Comparison of ENCODE assay signal across 8 cellular contexts in genomic region chr14:34711169-34711568, GRCh38. TPM values are rescaled to one million over a fixed set of nuclear protein-coding genes. Genes with fewer than 3 reads are reported as not detected.
DNase-seq lines count a peak whose midpoint lies in the region; ATAC-seq and TF ChIP-seq lines count a peak whose summit lies in the region.

No MANE protein-coding gene starts in this region.

- intact Hi-C loops in dorsolateral prefrontal cortex (cut with DNase I): loop anchor here (10.0 kb wide), 2 partner anchors 274 to 334 kb away; partner anchors contain the start of genes FAM177A1 (in 1 of the 2) and SRP54 (in 1 of the 2)

- peak; percentile 73 for DNase-seq in AG20443 (ENCODE audit: low spot score)
- DNase-seq in NCI-H2107 treated with DMSO at 0.1 percent for 48 hours (lab: John Stamatoyannopoulos, UW; ENCODE audit: unreplicated experiment): peak; percentile 63
- DNase-seq in dorsolateral prefrontal cortex: peak in 1 of 10 donors; percentile 6
- DNase-seq in NCI-H128 (lab: John Stamatoyannopoulos, UW; ENCODE audit: unreplicated experiment): no peak
- DNase-seq in upper lobe of left lung: no peak

- TF ChIP-seq CTCF in dorsolateral prefrontal cortex (IDR thresholded peaks at IDR 0.05 in 54 of 56, conservative IDR thresholded peaks at IDR 0.05 in 2 of 56; ENCODE audit: low read depth in 1 of 56, partially characterized antibody in 56 of 56) (peak in 2 of 56 donors; percentile 7 to 10), upper lobe of left lung (IDR thresholded peaks at IDR 0.05) (no peak)

- peaks cover 9% of the 10 kb centered on the region for H3K36me3 ChIP-seq in skeletal muscle satellite cell (ENCODE audit: insufficient read depth, low read length)
- peaks cover 0 to 16% (median 0%) of the 10 kb centered on the region in 4 donors for H3K36me3 ChIP-seq in upper lobe of left lung

- ATAC-seq in GM21576 (IDR thresholded peaks at IDR 0.05; ENCODE audit: unreplicated experiment) (peak; percentile 51), HG03280 (IDR thresholded peaks at IDR 0.05; ENCODE audit: unreplicated experiment) (no peak), upper lobe of left lung (ENCODE audit: low FRiP score in 2 of 2) (no peak)

- H3K9me3 ChIP-seq in skeletal muscle satellite cell (replicated peaks; ENCODE audit: low read length): no peaks in the 10 kb centered on the region
- no peaks in the 10 kb centered on the region for H3K9me3 ChIP-seq in upper lobe of left lung

- peaks cover 46% of the 10 kb centered on the region for H3K4me1 ChIP-seq in skeletal muscle satellite cell (ENCODE audit: control insufficient read depth, insufficient read depth, low read length)
- H3K4me1 ChIP-seq in upper lobe of left lung: peaks cover 19 to 32% (median 24%) of the 10 kb centered on the region in 4 donors

- H3K27me3 ChIP-seq in dorsolateral prefrontal cortex (no peaks in the 10 kb centered on the region), skeletal muscle satellite cell (ENCODE audit: control insufficient read depth, insufficient read depth, low read length) (no peaks in the 10 kb centered on the region), upper lobe of left lung (no peaks in the 10 kb centered on the region)

- H3K27ac ChIP-seq in dorsolateral prefrontal cortex (peak overlapping the region in 57 of 59 donors; percentile 23 to 99 (median 98)), upper lobe of left lung (peak overlapping the region in 2 of 4 donors; percentile 36 to 46)

- no peak for TF ChIP-seq POLR2A in upper lobe of left lung (IDR thresholded peaks at IDR 0.05)

- no peak for TF ChIP-seq EP300 in upper lobe of left lung (IDR thresholded peaks at IDR 0.05)

- H3K4me3 ChIP-seq in dorsolateral prefrontal cortex (peak overlapping the region in 52 of 59 donors; percentile 2 to 98 (median 85)), skeletal muscle satellite cell (ENCODE audit: low read length) (peak overlapping the region; percentile 90), upper lobe of left lung (no peak overlapping the region)

- WGBS in upper lobe of left lung, 2 donors: 70 to 74% methylated on average over 3 of the region's 3 CpGs

- H3K9ac ChIP-seq in skeletal muscle satellite cell (ENCODE audit: low read depth, low read length): peak overlapping the region; percentile 97

- H3K4me2 ChIP-seq in skeletal muscle satellite cell (ENCODE audit: low read length): peak overlapping the region; percentile 91

RNA-seq across cellular contexts. Expression of gene CFL2, which starts 3.2 kb away (rescaled TPM):
- total RNA-seq in dorsolateral prefrontal cortex (100 to 1,000 TPM in 73 of 120 experiments, 10 to 100 TPM in 47; 50.4 to 286 (median 109) TPM), upper lobe of left lung (10 to 100 TPM in 5 of 6 donors, 1 to 10 TPM in 1; 8.4 to 51.6 (median 40.7) TPM)
- 70.3 and 89.2 TPM in 2 replicates for total RNA-seq in skeletal muscle satellite cell (2012; rRNA removed)

Comparison
In these comparisons a context has a peak if more than half of its experiments do, and no peak if none do; other contexts are left out.
1. DNase-seq: peak in AG20443 (single experiment) and NCI-H2107 treated with DMSO at 0.1 percent for 48 hours (single experiment); none in NCI-H128 (single experiment) and upper lobe of left lung (0 of 2).
2. H3K4me3 ChIP-seq: peak in dorsolateral prefrontal cortex (52 of 59) and skeletal muscle satellite cell (single experiment); none in upper lobe of left lung (0 of 4).